ENCODE assay signal across 1 cellular context in the genomic region with DNA sequence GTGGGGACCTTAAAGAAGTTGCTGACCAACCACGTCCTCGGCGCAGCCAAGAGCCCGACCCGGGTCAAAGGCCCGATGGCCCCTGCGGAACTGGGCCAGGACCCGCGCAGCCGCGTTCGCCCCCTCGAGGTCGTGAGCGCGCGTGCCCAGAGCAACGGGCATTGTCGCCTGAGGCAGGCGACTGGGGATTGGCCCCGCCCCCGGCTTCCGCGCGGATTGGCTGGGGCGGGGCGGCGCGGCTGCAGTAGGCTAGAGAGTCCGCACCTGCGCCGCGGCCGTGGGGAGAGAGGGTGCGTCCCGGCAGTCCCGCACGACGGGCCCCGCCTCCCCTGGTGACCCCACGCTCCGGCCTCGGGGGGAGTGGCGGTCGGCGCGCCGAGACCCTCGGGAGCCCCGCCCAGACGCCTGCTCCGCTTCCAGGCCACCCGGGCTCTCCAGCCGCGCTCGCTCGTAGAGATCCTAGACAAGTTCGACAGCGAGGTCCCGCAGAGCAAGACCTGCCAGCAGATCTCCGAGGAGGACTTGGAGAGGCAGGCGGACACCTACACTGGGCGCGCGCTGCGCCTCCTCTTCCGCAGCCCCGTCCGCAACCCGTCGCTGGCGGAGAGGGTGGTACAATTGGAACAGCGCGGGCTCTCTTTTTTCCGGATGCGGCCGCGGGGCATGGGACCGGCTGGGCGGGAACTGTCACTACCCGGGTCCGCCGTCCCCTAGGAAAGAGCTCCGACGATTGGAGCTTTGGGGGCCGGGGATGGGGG.
TF ChIP-seq lines count a peak whose summit lies in the region.

No MANE protein-coding gene starts in this region.

TF ChIP-seq in HepG2, 621 proteins besides CTCF, POLR2A, EP300 and RAD21 (continued from another document and continues in another):
- TF ChIP-seq, protein P1, sequence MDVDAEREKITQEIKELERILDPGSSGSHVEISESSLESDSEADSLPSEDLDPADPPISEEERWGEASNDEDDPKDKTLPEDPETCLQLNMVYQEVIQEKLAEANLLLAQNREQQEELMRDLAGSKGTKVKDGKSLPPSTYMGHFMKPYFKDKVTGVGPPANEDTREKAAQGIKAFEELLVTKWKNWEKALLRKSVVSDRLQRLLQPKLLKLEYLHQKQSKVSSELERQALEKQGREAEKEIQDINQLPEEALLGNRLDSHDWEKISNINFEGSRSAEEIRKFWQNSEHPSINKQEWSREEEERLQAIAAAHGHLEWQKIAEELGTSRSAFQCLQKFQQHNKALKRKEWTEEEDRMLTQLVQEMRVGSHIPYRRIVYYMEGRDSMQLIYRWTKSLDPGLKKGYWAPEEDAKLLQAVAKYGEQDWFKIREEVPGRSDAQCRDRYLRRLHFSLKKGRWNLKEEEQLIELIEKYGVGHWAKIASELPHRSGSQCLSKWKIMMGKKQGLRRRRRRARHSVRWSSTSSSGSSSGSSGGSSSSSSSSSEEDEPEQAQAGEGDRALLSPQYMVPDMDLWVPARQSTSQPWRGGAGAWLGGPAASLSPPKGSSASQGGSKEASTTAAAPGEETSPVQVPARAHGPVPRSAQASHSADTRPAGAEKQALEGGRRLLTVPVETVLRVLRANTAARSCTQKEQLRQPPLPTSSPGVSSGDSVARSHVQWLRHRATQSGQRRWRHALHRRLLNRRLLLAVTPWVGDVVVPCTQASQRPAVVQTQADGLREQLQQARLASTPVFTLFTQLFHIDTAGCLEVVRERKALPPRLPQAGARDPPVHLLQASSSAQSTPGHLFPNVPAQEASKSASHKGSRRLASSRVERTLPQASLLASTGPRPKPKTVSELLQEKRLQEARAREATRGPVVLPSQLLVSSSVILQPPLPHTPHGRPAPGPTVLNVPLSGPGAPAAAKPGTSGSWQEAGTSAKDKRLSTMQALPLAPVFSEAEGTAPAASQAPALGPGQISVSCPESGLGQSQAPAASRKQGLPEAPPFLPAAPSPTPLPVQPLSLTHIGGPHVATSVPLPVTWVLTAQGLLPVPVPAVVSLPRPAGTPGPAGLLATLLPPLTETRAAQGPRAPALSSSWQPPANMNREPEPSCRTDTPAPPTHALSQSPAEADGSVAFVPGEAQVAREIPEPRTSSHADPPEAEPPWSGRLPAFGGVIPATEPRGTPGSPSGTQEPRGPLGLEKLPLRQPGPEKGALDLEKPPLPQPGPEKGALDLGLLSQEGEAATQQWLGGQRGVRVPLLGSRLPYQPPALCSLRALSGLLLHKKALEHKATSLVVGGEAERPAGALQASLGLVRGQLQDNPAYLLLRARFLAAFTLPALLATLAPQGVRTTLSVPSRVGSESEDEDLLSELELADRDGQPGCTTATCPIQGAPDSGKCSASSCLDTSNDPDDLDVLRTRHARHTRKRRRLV (CRISPR knock-in tag; IDR thresholded peaks at IDR 0.05) = no peak
- TF ChIP-seq ZNF280D (CRISPR knock-in tag; IDR thresholded peaks at IDR 0.05) (peak; percentile 72; the same call in 1 of the 2 replicates), ZNF775 (CRISPR knock-in tag; IDR thresholded peaks at IDR 0.05; ENCODE audit: borderline replicate concordance) (no peak), ZFP1 (CRISPR knock-in tag; IDR thresholded peaks at IDR 0.05) (no peak; the same call in 1 of the 2 replicates), ZNF777 (CRISPR knock-in tag; IDR thresholded peaks at IDR 0.05) (peak; percentile 100), SOX5 (CRISPR knock-in tag; IDR thresholded peaks at IDR 0.05; ENCODE audit: borderline replicate concordance) (peak; percentile 25; the same call in 1 of the 2 replicates), MATR3 (CRISPR knock-in tag; IDR thresholded peaks at IDR 0.05) (no peak), ZNF441 (CRISPR knock-in tag; IDR thresholded peaks at IDR 0.05; ENCODE audit: borderline replicate concordance) (no peak), ZFP82 (CRISPR knock-in tag; IDR thresholded peaks at IDR 0.05; ENCODE audit: borderline replicate concordance) (0 out of 2 replicates have a peak, but pooled peaks have one; percentile 72), ZNF577 (CRISPR knock-in tag; IDR thresholded peaks at IDR 0.05; ENCODE audit: borderline replicate concordance, low read depth) (no peak), SP4 (CRISPR knock-in tag; IDR thresholded peaks at IDR 0.05) (peak; percentile 68; the same call in 1 of the 2 replicates), HMG20B (CRISPR knock-in tag; conservative IDR thresholded peaks at IDR 0.05) (no peak), ATF7 (IDR thresholded peaks at IDR 0.05) (no peak), ATF7 (CRISPR knock-in tag; IDR thresholded peaks at IDR 0.05) (no peak), ZNF558 (CRISPR knock-in tag; IDR thresholded peaks at IDR 0.05; ENCODE audit: borderline replicate concordance) (0 out of 2 replicates have a peak, but pooled peaks have one; percentile 51), ZNF251 (CRISPR knock-in tag; IDR thresholded peaks at IDR 0.05) (no peak), ESRRA (CRISPR knock-in tag; IDR thresholded peaks at IDR 0.05; ENCODE audit: low read depth) (no peak), ZNF564 (CRISPR knock-in tag; IDR thresholded peaks at IDR 0.05) (peak; percentile 9; the same call in 1 of the 2 replicates), XBP1 (CRISPR knock-in tag; IDR thresholded peaks at IDR 0.05) (no peak), IRF2 (CRISPR knock-in tag; IDR thresholded peaks at IDR 0.05) (peak; percentile 64; the same call in 1 of the 2 replicates), ZBTB2 (CRISPR knock-in tag; IDR thresholded peaks at IDR 0.05; ENCODE audit: low read depth) (no peak), ZNF713 (CRISPR knock-in tag; IDR thresholded peaks at IDR 0.05) (peak; percentile 40; the same call in 1 of the 2 replicates), CBFB (CRISPR knock-in tag; IDR thresholded peaks at IDR 0.05) (no peak), ZNF280B (CRISPR knock-in tag; IDR thresholded peaks at IDR 0.05; ENCODE audit: borderline replicate concordance) (0 out of 2 replicates have a peak, but pooled peaks have one; percentile 50), GLMP (CRISPR knock-in tag; IDR thresholded peaks at IDR 0.05; ENCODE audit: borderline replicate concordance) (no peak), ZNF687 (CRISPR knock-in tag; IDR thresholded peaks at IDR 0.05) (peak; percentile 90), ATF5 (CRISPR knock-in tag; IDR thresholded peaks at IDR 0.05; ENCODE audit: low read depth) (no peak), CENPX (CRISPR knock-in tag; IDR thresholded peaks at IDR 0.05) (no peak)
- TF ChIP-seq, protein P2, sequence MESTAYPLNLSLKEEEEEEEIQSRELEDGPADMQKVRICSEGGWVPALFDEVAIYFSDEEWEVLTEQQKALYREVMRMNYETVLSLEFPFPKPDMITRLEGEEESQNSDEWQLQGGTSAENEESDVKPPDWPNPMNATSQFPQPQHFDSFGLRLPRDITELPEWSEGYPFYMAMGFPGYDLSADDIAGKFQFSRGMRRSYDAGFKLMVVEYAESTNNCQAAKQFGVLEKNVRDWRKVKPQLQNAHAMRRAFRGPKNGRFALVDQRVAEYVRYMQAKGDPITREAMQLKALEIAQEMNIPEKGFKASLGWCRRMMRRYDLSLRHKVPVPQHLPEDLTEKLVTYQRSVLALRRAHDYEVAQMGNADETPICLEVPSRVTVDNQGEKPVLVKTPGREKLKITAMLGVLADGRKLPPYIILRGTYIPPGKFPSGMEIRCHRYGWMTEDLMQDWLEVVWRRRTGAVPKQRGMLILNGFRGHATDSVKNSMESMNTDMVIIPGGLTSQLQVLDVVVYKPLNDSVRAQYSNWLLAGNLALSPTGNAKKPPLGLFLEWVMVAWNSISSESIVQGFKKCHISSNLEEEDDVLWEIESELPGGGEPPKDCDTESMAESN (CRISPR knock-in tag; conservative IDR thresholded peaks at IDR 0.05) = no peak
- TF ChIP-seq, protein P3, sequence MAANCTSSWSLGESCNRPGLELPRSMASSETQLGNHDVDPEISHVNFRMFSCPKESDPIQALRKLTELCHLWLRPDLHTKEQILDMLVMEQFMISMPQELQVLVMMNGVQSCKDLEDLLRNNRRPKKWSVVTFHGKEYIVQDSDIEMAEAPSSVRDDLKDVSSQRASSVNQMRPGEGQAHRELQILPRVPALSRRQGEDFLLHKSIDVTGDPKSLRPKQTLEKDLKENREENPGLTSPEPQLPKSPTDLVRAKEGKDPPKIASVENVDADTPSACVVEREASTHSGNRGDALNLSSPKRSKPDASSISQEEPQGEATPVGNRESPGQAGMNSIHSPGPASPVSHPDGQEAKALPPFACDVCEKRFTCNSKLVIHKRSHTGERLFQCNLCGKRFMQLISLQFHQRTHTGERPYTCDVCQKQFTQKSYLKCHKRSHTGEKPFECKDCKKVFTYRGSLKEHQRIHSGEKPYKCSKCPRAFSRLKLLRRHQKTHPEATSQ (CRISPR knock-in tag; IDR thresholded peaks at IDR 0.05; ENCODE audit: borderline replicate concordance) = 0 out of 2 replicates have a peak, but pooled peaks have one; percentile 13
